In genomic region chr3:10482631-10483363, GRCh38 we compare ENCODE assay signal across 20 cellular contexts. TPM values are rescaled to one million over a fixed set of nuclear protein-coding genes. Genes with fewer than 3 reads are reported as not detected.
"Had no signal": no experiment of that assay in that cellular context is flagged by ENCODE, and none has a peak within 500 bp of the region (broad histone marks: within the 10 kb centered on the region; RNA-seq: fewer than 3 reads in every experiment).

No MANE protein-coding gene starts in this region.

- H3K4me1 ChIP-seq: colonic mucosa, prostate gland, right atrium auricular region, sigmoid colon, transverse colon, upper lobe of right lung, uterus had no signal

- H3K4me3 ChIP-seq: colonic mucosa, lung, prostate gland, right atrium auricular region, sigmoid colon, transverse colon, upper lobe of right lung, uterus had no signal

- ATAC-seq: natural killer cell; stimulated activated memory B cell treated with anti-CD40 and anti-IgM and Interleukin-4, amounts not matched to agents 10 μg/mL and 1 μg/mL and 100 μg/mL, for 72 hours; upper lobe of right lung had no signal

- H3K27ac ChIP-seq: colonic mucosa, prostate gland, right atrium auricular region, sigmoid colon, transverse colon, upper lobe of right lung, uterus had no signal

- H3K27me3 ChIP-seq: colonic mucosa, right atrium auricular region, transverse colon, upper lobe of right lung, uterus had no signal

- H3K9me3 ChIP-seq: colonic mucosa, prostate gland, right atrium auricular region, sigmoid colon, transverse colon, upper lobe of right lung, uterus had no signal

- FAIRE-seq: endometrium, frontal cortex had no signal

- DNase-seq: colonic mucosa; effector memory CD4-positive, alpha-beta T cell; erythroblast; hypothalamus; immature natural killer cell; islet precursor cell; natural killer cell; sigmoid colon; stimulated activated CD4-positive, alpha-beta T cell treated with anti-CD3 and anti-CD28 coated beads, Interleukin-4, amount 100 ng/mL, for 4 hours; transverse colon; upper lobe of right lung; uterus had no signal

- H3K36me3 ChIP-seq: colonic mucosa, prostate gland, right atrium auricular region, sigmoid colon, transverse colon, upper lobe of right lung, uterus had no signal

RNA-seq across cellular contexts. Expression of gene ATP2B2, which starts 22.6 kb away (rescaled TPM):
- total RNA-seq: fibroblast of villous mesenchyme, mononuclear cell, natural killer cell, transverse colon had no signal
- polyA plus RNA-seq: immature natural killer cell, lung had no signal
